In genomic region chr9:2086971-2087370, GRCh38 we compare ENCODE assay signal across 14 cellular contexts.
DNase-seq lines count a peak whose midpoint lies in the region; ATAC-seq lines count a peak whose summit lies in the region.
"Had no signal": no experiment of that assay in that cellular context is flagged by ENCODE, and none has a peak within 500 bp of the region (broad histone marks: within the 10 kb centered on the region; RNA-seq: fewer than 3 reads in every experiment).

No MANE protein-coding gene starts in this region.

- DNase-seq in CD4-positive, alpha-beta memory T cell: no peak
- DNase-seq in dermis blood vessel endothelial cell (no peak), GM03348 (ENCODE audit: low spot score) (no peak)
- DNase-seq: NCI-H510A, Peyer's patch, upper lobe of left lung had no signal

- CTCF ChIA-PET in CD4-positive, alpha-beta memory T cell (lab: Charles Lee; ENCODE audit: partially characterized antibody): interaction anchor here (0.7 to 2.2 kb wide), 35 partner anchors 9 to 628 kb away, joined by 3 to 11 read pairs (median 4); partner anchors contain the start of gene SMARCA2

- intact Hi-C loops in CD4-positive, alpha-beta memory T cell (cut with micrococcal nuclease): loop anchor here (1.0 to 5.0 kb wide), 6 partner anchors 72 to 1195 kb away; partner anchors contain the start of gene SMARCA2

- no peaks in the 10 kb centered on the region for H3K4me1 ChIP-seq in CD4-positive, alpha-beta memory T cell (ENCODE audit: insufficient read depth, low read length)
- H3K4me1 ChIP-seq: breast epithelium, Peyer's patch, upper lobe of left lung had no signal

- H3K27me3 ChIP-seq in CD4-positive, alpha-beta memory T cell (ENCODE audit: insufficient read depth, low read length): no peaks in the 10 kb centered on the region
- H3K27me3 ChIP-seq: breast epithelium, Peyer's patch, upper lobe of left lung had no signal

- H3K27ac Mint-ChIP-seq in CD4-positive, alpha-beta memory T cell: peak overlapping the region in 5 of 7 donors; percentile 3 to 60 (median 54)

- H3K27ac ChIP-seq in CD4-positive, alpha-beta memory T cell (ENCODE audit: low read depth, low read length): no peak overlapping the region
- H3K27ac ChIP-seq: Peyer's patch, upper lobe of left lung, VCaP had no signal

- peaks cover 3 to 6% (median 5%) of the 10 kb centered on the region in 4 donors for H3K4me1 Mint-ChIP-seq in CD4-positive, alpha-beta memory T cell

- no peaks in the 10 kb centered on the region for H3K9me3 Mint-ChIP-seq in CD4-positive, alpha-beta memory T cell
- H3K9me3 Mint-ChIP-seq: activated naive CD4-positive, alpha-beta T cell treated with anti-CD3 and anti-CD28 coated beads, Interleukin-2, amount 50 U/mL, for 72 hours had no signal

- peaks cover 77 to 90% of the 10 kb centered on the region in 2 donors for H3K36me3 Mint-ChIP-seq in CD4-positive, alpha-beta memory T cell

- no peak overlapping the region for H3K4me3 Mint-ChIP-seq in CD4-positive, alpha-beta memory T cell

- H3K27me3 Mint-ChIP-seq in CD4-positive, alpha-beta memory T cell: no peaks in the 10 kb centered on the region

- H3K9me3 ChIP-seq in CD4-positive, alpha-beta memory T cell (ENCODE audit: control insufficient read depth in 1 of 2, low read length in 2 of 2): no peaks in the 10 kb centered on the region
- H3K9me3 ChIP-seq: breast epithelium, Peyer's patch, upper lobe of left lung had no signal

- POLR2A ChIA-PET in CD4-positive, alpha-beta memory T cell (lab: Charles Lee; ENCODE audit: partially characterized antibody): interaction anchor here (0.8 to 1.4 kb wide), 2 partner anchors 33 to 70 kb away, joined by 3 read pairs; no protein-coding TSS in a partner anchor

- peak; percentile 56 for ATAC-seq in GM18508 (IDR thresholded peaks at IDR 0.05; ENCODE audit: insufficient read depth, unreplicated experiment)
- ATAC-seq in GM21447 (IDR thresholded peaks at IDR 0.05; ENCODE audit: unreplicated experiment): peak; percentile 51
- peak; percentile 52 for ATAC-seq in HG03520 (IDR thresholded peaks at IDR 0.05; ENCODE audit: unreplicated experiment)
- ATAC-seq in HG03196 (IDR thresholded peaks at IDR 0.05; ENCODE audit: unreplicated experiment): no peak
- ATAC-seq in HG03175 (IDR thresholded peaks at IDR 0.05; ENCODE audit: unreplicated experiment): no peak

- H3K4me3 ChIP-seq in CD4-positive, alpha-beta memory T cell (ENCODE audit: low read length in 2 of 2): no peak overlapping the region
- H3K4me3 ChIP-seq: breast epithelium, Peyer's patch, upper lobe of left lung had no signal

- peaks cover 74% of the 10 kb centered on the region for H3K36me3 ChIP-seq in CD4-positive, alpha-beta memory T cell (ENCODE audit: insufficient read depth, low read length)
- H3K36me3 ChIP-seq: breast epithelium had no signal

Comparison
In these comparisons a context has a peak if more than half of its experiments do, and no peak if none do; other contexts are left out.
1. ATAC-seq: peak in GM18508 (single experiment), GM21447 (single experiment) and HG03520 (single experiment); none in HG03196 (single experiment) and HG03175 (single experiment).